In the genomic region with DNA sequence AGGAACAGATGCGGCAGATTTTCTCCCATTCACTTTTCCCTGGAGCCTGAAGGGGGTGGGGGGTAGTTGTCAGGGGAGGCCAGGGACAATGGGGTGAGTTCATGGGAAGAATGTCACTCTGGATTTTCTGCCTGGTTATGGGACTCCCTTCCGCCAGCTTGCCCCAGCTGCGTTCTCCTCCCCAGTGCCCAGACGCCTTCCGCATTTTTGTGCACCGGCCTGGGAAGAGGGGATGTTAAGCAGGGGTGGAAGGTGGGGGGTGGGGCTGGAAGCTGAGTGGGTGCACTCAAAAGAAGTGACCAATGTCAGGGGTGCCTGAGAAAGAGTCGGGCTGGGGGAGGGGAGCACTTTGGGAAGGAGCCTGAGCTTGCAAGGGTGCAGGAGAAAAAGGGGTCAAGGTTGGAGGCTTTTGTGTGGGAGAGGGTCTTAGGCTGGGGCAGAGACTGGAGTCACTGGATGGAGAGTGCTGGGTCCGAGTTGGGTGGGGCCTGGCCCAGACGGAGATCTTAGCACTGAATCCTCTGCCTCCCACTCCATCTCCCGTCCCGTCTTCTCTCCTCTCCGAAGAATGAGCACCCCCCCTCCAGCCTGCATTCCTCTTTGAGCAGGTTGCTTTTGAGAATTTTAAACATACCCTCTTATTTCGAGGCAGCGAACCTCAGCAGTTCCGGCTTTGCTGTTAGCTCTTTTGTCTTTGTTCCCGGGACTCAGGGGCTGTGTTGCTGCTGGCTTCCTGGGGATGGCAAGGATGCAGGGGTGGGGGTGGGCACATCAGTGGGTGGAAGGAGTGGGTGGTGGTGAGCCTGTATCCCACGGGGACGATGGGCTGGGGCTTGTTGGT, we compare ENCODE assay signal across 9 cellular contexts. TPM values are rescaled to one million over a fixed set of nuclear protein-coding genes. Genes with fewer than 3 reads are reported as not detected.
DNase-seq lines count a peak whose midpoint lies in the region; ATAC-seq and TF ChIP-seq lines count a peak whose summit lies in the region.
"Had no signal": no experiment of that assay in that cellular context is flagged by ENCODE, and none has a peak within 500 bp of the region (broad histone marks: within the 10 kb centered on the region; RNA-seq: fewer than 3 reads in every experiment).

No MANE protein-coding gene starts in this region.

- H4K91ac ChIP-seq in trophoblast cell (ENCODE audit: low read depth, low read length): peak overlapping the region; percentile 98

- H3K79me1 ChIP-seq in trophoblast cell (ENCODE audit: low read length): peaks cover 29% of the 10 kb centered on the region

- H3K9me3 ChIP-seq in DND-41 (ENCODE audit: insufficient read depth, low read length, severe bottlenecking) (no peaks in the 10 kb centered on the region), SK-N-SH (no peaks in the 10 kb centered on the region), gastroesophageal sphincter (no peaks in the 10 kb centered on the region), trophoblast cell (ENCODE audit: insufficient read depth, low read depth, low read length) (peaks cover 2% of the 10 kb centered on the region)

- peak overlapping the region; percentile 49 for H2AK5ac ChIP-seq in trophoblast cell (ENCODE audit: low read length)

- TF ChIP-seq POLR2A in gastroesophageal sphincter (IDR thresholded peaks at IDR 0.05): no peak

- peak overlapping the region; percentile 82 for H2BK12ac ChIP-seq in trophoblast cell (ENCODE audit: low read length)

- peak overlapping the region; percentile 65 for H3K18ac ChIP-seq in trophoblast cell (ENCODE audit: low read length)

- peak overlapping the region; percentile 92 for H2BK120ac ChIP-seq in trophoblast cell (ENCODE audit: insufficient read depth, low read length, poor library complexity)

- H3K9ac ChIP-seq in DND-41 (ENCODE audit: low read depth, low read length) (peak overlapping the region; percentile 99), SK-N-SH (peak overlapping the region; percentile 83), trophoblast cell (ENCODE audit: low read length) (peak overlapping the region; percentile 52)

- H4K20me1 ChIP-seq in DND-41 (ENCODE audit: insufficient read depth, low read length): peaks cover 61% of the 10 kb centered on the region
- H4K20me1 ChIP-seq in SK-N-SH (ENCODE audit: insufficient read depth): no peaks in the 10 kb centered on the region

- peak overlapping the region; percentile 94 for H3K27ac ChIP-seq in DND-41 (ENCODE audit: low read length)
- peak overlapping the region; percentile 67 to 87 for H3K27ac ChIP-seq in SK-N-SH (ENCODE audit: low read depth in 2 of 2, low read length in 1 of 2)
- peak overlapping the region; percentile 41 to 90 (median 86) for H3K27ac ChIP-seq in gastroesophageal sphincter
- peak overlapping the region; percentile 91 for H3K27ac ChIP-seq in trophoblast cell (ENCODE audit: low read depth, low read length)

- peak overlapping the region; percentile 77 for H4K8ac ChIP-seq in trophoblast cell (ENCODE audit: low read depth, low read length)

- TF ChIP-seq EP300 in SK-N-SH (IDR thresholded peaks at IDR 0.05; ENCODE audit: borderline replicate concordance in 1 of 2, low read depth in 1 of 2, low read length in 1 of 2): no peak
- TF ChIP-seq EP300 in gastroesophageal sphincter (IDR thresholded peaks at IDR 0.05): no peak

- H3K14ac ChIP-seq in trophoblast cell (ENCODE audit: low read length): peak overlapping the region; percentile 64

- POLR2A ChIA-PET in SK-N-SH (lab: Yijun Ruan, JAX): interaction anchor here (0.7 to 1.2 kb wide), 3 partner anchors 9 to 118 kb away, joined by 3 to 4 read pairs (median 3); no protein-coding TSS in a partner anchor

- no peak overlapping the region for H3K23ac ChIP-seq in trophoblast cell (ENCODE audit: low read length)

- H3K4ac ChIP-seq in trophoblast cell (ENCODE audit: low read depth, low read length): peak overlapping the region; percentile 38

- H2BK5ac ChIP-seq in trophoblast cell (ENCODE audit: low read depth, low read length, poor library complexity): peak overlapping the region; percentile 86

- peak overlapping the region; percentile 67 for H4K12ac ChIP-seq in trophoblast cell (ENCODE audit: low read depth, low read length)

- no peak for TF ChIP-seq CTCF in DND-41 (IDR thresholded peaks at IDR 0.05; ENCODE audit: borderline replicate concordance, extremely low read depth, low read length, poor library complexity, severe bottlenecking)
- no peak for TF ChIP-seq CTCF in SK-N-SH (IDR thresholded peaks at IDR 0.05)
- TF ChIP-seq CTCF in gastroesophageal sphincter (IDR thresholded peaks at IDR 0.05): no peak

- H3K36me3 ChIP-seq in DND-41 (ENCODE audit: insufficient read depth, low read length) (peaks cover 70% of the 10 kb centered on the region), SK-N-SH (replicated peaks in 1 of 2; ENCODE audit: control insufficient read depth in 1 of 2, insufficient read depth in 2 of 2, low read length in 1 of 2) (peaks cover 6 to 9% of the 10 kb centered on the region in 2 experiments), gastroesophageal sphincter (peaks cover 0 to 10% of the 10 kb centered on the region in 2 donors), trophoblast cell (ENCODE audit: control insufficient read depth in 1 of 2, insufficient read depth in 2 of 2, low read length in 2 of 2) (peaks cover 16 to 17% of the 10 kb centered on the region in 2 experiments)

- peak overlapping the region; percentile 88 to 99 for H3K4me3 ChIP-seq in DND-41 (ENCODE audit: low read depth in 1 of 2, low read length in 2 of 2)
- H3K4me3 ChIP-seq in SK-N-SH (ENCODE audit: low read depth in 2 of 2, low read length in 1 of 2): peak overlapping the region; percentile 86 to 99
- peak overlapping the region; percentile 72 to 79 for H3K4me3 ChIP-seq in gastroesophageal sphincter
- peak overlapping the region; percentile 13 for H3K4me3 ChIP-seq in trophoblast cell (ENCODE audit: low read depth, low read length)

- peaks cover 88% of the 10 kb centered on the region for H3K79me2 ChIP-seq in DND-41 (ENCODE audit: insufficient read depth, low read length)
- H3K79me2 ChIP-seq in SK-N-SH (ENCODE audit: insufficient read depth): peaks cover 71% of the 10 kb centered on the region
- peaks cover 18% of the 10 kb centered on the region for H3K79me2 ChIP-seq in trophoblast cell (ENCODE audit: control insufficient read depth, insufficient read depth, low read length, poor library complexity)

- H3K9me2 ChIP-seq in SK-N-SH: no peaks in the 10 kb centered on the region

- CTCF ChIA-PET in SK-N-SH (lab: Yijun Ruan, JAX): interaction anchor here (0.7 to 8.1 kb wide), 7 partner anchors 14 to 118 kb away, joined by 3 to 82 read pairs (median 7); no protein-coding TSS in a partner anchor

- 28% methylated on average over 18 of the region's 18 CpGs for WGBS in SK-N-SH (ENCODE audit: low lambda C conversion rate)
- 20 to 42% methylated on average over 3 to 10 of the region's 18 CpGs for WGBS in gastroesophageal sphincter (ENCODE audit: low coverage in 1 of 2), 2 donors
- no CpG with 5 or more reads among the region's 18 CpGs for WGBS in trophoblast cell (ENCODE audit: extremely low coverage, insufficient coverage, insufficient read length)

- no peak overlapping the region for H2AFZ ChIP-seq in DND-41 (ENCODE audit: low read depth, low read length)
- H2AFZ ChIP-seq in SK-N-SH (ENCODE audit: low read depth): peak overlapping the region; percentile 49; the same call in 1 of the 2 replicates
- peak overlapping the region; percentile 77 for H2AFZ ChIP-seq in trophoblast cell (ENCODE audit: insufficient read depth, low read length, poor library complexity)

- H3F3A ChIP-seq in SK-N-SH (replicated peaks; ENCODE audit: insufficient read depth): peaks cover 3% of the 10 kb centered on the region

- peak; percentile 6 for ATAC-seq in DND-41 (ENCODE audit: insufficient read depth, low read depth)
- peak; percentile 24 for ATAC-seq in gastroesophageal sphincter
- no peak for ATAC-seq in GM18502 (IDR thresholded peaks at IDR 0.05; ENCODE audit: poor library complexity, unreplicated experiment)
- ATAC-seq: right cardiac atrium had no signal

- DNase-seq in DND-41 (peak; percentile 76), SK-N-SH (peak; percentile 70), trophoblast cell (no peak), NCI-H446 (lab: John Stamatoyannopoulos, UW) (no peak), NCI-H1105 (lab: John Stamatoyannopoulos, UW) (no peak), NCI-H446 treated with DMSO at 0.1 percent for 48 hours (lab: John Stamatoyannopoulos, UW) (no peak)

- no peak for TF ChIP-seq RAD21 in SK-N-SH (IDR thresholded peaks at IDR 0.05; ENCODE audit: low read length)

- H3K4me1 ChIP-seq in DND-41 (ENCODE audit: insufficient read depth, low read length): peaks cover 64% of the 10 kb centered on the region
- H3K4me1 ChIP-seq in SK-N-SH (ENCODE audit: control insufficient read depth in 1 of 2, insufficient read depth in 2 of 2, low read depth in 1 of 2, low read length in 1 of 2): peaks cover 13 to 26% of the 10 kb centered on the region in 2 experiments; a peak in 2 of 4 replicates
- peaks cover 0 to 81% (median 10%) of the 10 kb centered on the region in 3 donors for H3K4me1 ChIP-seq in gastroesophageal sphincter
- peaks cover 13 to 19% of the 10 kb centered on the region in 2 experiments for H3K4me1 ChIP-seq in trophoblast cell (ENCODE audit: control insufficient read depth in 1 of 2, insufficient read depth in 2 of 2, low read length in 2 of 2)

- H3K27me3 ChIP-seq in DND-41 (ENCODE audit: insufficient read depth, low read length, poor library complexity) (no peaks in the 10 kb centered on the region), SK-N-SH (ENCODE audit: insufficient read depth) (no peaks in the 10 kb centered on the region), gastroesophageal sphincter (peaks cover 10% of the 10 kb centered on the region), trophoblast cell (ENCODE audit: insufficient read depth, low read length) (peaks cover 3% of the 10 kb centered on the region)

- H3K4me2 ChIP-seq in DND-41 (ENCODE audit: insufficient read depth, low read length): peak overlapping the region; percentile 71
- H3K4me2 ChIP-seq in SK-N-SH: peak overlapping the region; percentile 99
- peak overlapping the region; percentile 85 for H3K4me2 ChIP-seq in trophoblast cell (ENCODE audit: low read length)

TF ChIP-seq in SK-N-SH, 30 proteins besides CTCF, POLR2A, EP300 and RAD21 (continues in another document):
- peak; percentile 83 for TF ChIP-seq ELF1 (IDR thresholded peaks at IDR 0.05)
- TF ChIP-seq NRF1 (IDR thresholded peaks at IDR 0.05; ENCODE audit: low read depth, low read length): no peak

RNA-seq across cellular contexts. Expression of gene IGFBP2, which starts 2.7 kb away (rescaled TPM):
- polyA plus RNA-seq in SK-N-SH (2012; rRNA removed): 668 and 695 TPM in 2 replicates
- polyA plus RNA-seq in SK-N-SH (2012; cell fraction: cytosol; rRNA removed): 286 and 490 TPM in 2 replicates
- 566 and 589 TPM in 2 replicates for polyA plus RNA-seq in SK-N-SH (2012; cell fraction: nucleus; rRNA removed)
- 100 to 1,000 TPM; 137 to 449 (median 301) TPM for total RNA-seq in gastroesophageal sphincter
- polyA plus RNA-seq in trophoblast cell (2013): 654 and 672 TPM in 2 replicates

RNA-seq across cellular contexts. Expression of gene IGFBP5, which starts 59.4 kb away (rescaled TPM):
- polyA plus RNA-seq in SK-N-SH (2012; rRNA removed): 156 and 323 TPM in 2 replicates
- 92.2 and 140 TPM in 2 replicates for polyA plus RNA-seq in SK-N-SH (2012; cell fraction: cytosol; rRNA removed)
- polyA plus RNA-seq in SK-N-SH (2012; cell fraction: nucleus; rRNA removed): 204 and 262 TPM in 2 replicates
- 1,000 to 10,000 TPM in 1 of 4 donors, 100 to 1,000 TPM in 3; 313 to 1,402 (median 682) TPM for total RNA-seq in gastroesophageal sphincter
- 356 and 375 TPM in 2 replicates for polyA plus RNA-seq in trophoblast cell (2013)

Comparison
In these comparisons a context has a peak if more than half of its experiments do, and no peak if none do; other contexts are left out.
1. DNase-seq: peak in DND-41 (single experiment) and SK-N-SH (single experiment); none in trophoblast cell (0 of 2), NCI-H446 (0 of 2), NCI-H1105 (single experiment) and NCI-H446 treated with DMSO at 0.1 percent for 48 hours (single experiment).
2. H3K4me3 ChIP-seq: peak in every context shown above with its lines; median percentile 94 in DND-41; 92 in SK-N-SH; 76 in gastroesophageal sphincter; 13 in trophoblast cell.
3. Peak in every context shown above with its lines, with median percentiles within 50 percentile points of each other: H3K27ac ChIP-seq, H3K4me2 ChIP-seq and H3K9ac ChIP-seq.